In genomic region chr15:41283653-41284424, GRCh38 we compare ENCODE assay signal across 8 cellular contexts. TPM values are rescaled to one million over a fixed set of nuclear protein-coding genes. Genes with fewer than 3 reads are reported as not detected.
A peak's percentile ranks its signal among the peaks of the same experiment; 100 is the strongest.
DNase-seq lines count a peak whose midpoint lies in the region; ATAC-seq and TF ChIP-seq lines count a peak whose summit lies in the region.

No MANE protein-coding gene starts in this region.

- H3K36me3 Mint-ChIP-seq in WTC11 (peaks cover 54% of the 10 kb centered on the region), immature natural killer cell (peaks cover 13 to 31% (median 23%) of the 10 kb centered on the region in 3 donors)

- H3K4me3 ChIP-seq in smooth muscle cell, result peak overlapping the region; percentile 89

- 1% methylated on average over 57 of the region's 60 CpGs for WGBS in smooth muscle cell (ENCODE audit: low lambda C conversion rate)

- H3K27me3 Mint-ChIP-seq in WTC11 (ENCODE audit: low read depth) (no peaks in the 10 kb centered on the region), immature natural killer cell (ENCODE audit: low read depth in 3 of 3) (peaks cover 11 to 19% (median 18%) of the 10 kb centered on the region in 3 donors)

- H3K79me2 ChIP-seq in smooth muscle cell (ENCODE audit: low read depth), result peaks cover 47% of the 10 kb centered on the region

- H3K4me2 ChIP-seq in smooth muscle cell, result peak overlapping the region; percentile 98

- CTCF ChIA-PET in WTC11 (lab: Charles Lee), result no interaction called here

- peak overlapping the region; percentile 82 for H3K27ac ChIP-seq in caudate nucleus (ENCODE audit: low read depth, low read length)
- peak overlapping the region; percentile 88 for H3K27ac ChIP-seq in smooth muscle cell (ENCODE audit: low read depth)

- POLR2A ChIA-PET in WTC11 (lab: Charles Lee), result interaction anchor here (0.6 to 1.5 kb wide), 4 partner anchors 49 to 167 kb away, joined by 3 to 5 read pairs (median 4); partner anchors contain the start of genes CHP1, INO80, NUSAP1 and OIP5

- peaks cover 7% of the 10 kb centered on the region for H3K36me3 ChIP-seq in smooth muscle cell (ENCODE audit: low read depth)

- H3K4me1 ChIP-seq in smooth muscle cell (ENCODE audit: low read depth), result peaks cover 12% of the 10 kb centered on the region

- peak; percentile 94 for TF ChIP-seq POLR2A in GM18951 (IDR thresholded peaks at IDR 0.05; ENCODE audit: extremely low read depth, insufficient read depth, insufficient read length)

- ATAC-seq in HG03175 (IDR thresholded peaks at IDR 0.05; ENCODE audit: unreplicated experiment), result peak; percentile 97
- ATAC-seq in WTC11, result peak; percentile 99

- H4K20me1 ChIP-seq in smooth muscle cell (ENCODE audit: low read depth), result peaks cover 6% of the 10 kb centered on the region

- peaks cover 25% of the 10 kb centered on the region for H3K4me1 Mint-ChIP-seq in WTC11
- H3K4me1 Mint-ChIP-seq in immature natural killer cell, result peaks cover 43 to 57% of the 10 kb centered on the region in 2 donors

- no peaks in the 10 kb centered on the region for H3K27me3 ChIP-seq in smooth muscle cell (ENCODE audit: low read depth)

- peak overlapping the region; percentile 99 for H3K27ac Mint-ChIP-seq in WTC11
- H3K27ac Mint-ChIP-seq in immature natural killer cell, result peak overlapping the region; percentile 96 to 99 (median 98)

- H3K9me3 Mint-ChIP-seq in WTC11 (no peaks in the 10 kb centered on the region), immature natural killer cell (no peaks in the 10 kb centered on the region)

- H3F3A ChIP-seq in smooth muscle cell (ENCODE audit: low read depth), result peaks cover 5% of the 10 kb centered on the region

- H3K9ac ChIP-seq in smooth muscle cell (ENCODE audit: low read depth), result peak overlapping the region; percentile 83

- peak; percentile 99 for DNase-seq in AG08396 (ENCODE audit: low spot score)
- peak; percentile 95 for DNase-seq in NCI-H2227 treated with DMSO at 0.1 percent for 48 hours (lab: John Stamatoyannopoulos, UW)
- peak; percentile 98 for DNase-seq in WTC11 (ENCODE audit: low spot score)
- DNase-seq in caudate nucleus (lab: John Stamatoyannopoulos, UW), result peak; percentile 62 to 99 (median 93)
- peak; percentile 98 for DNase-seq in immature natural killer cell
- DNase-seq in smooth muscle cell (lab: John Stamatoyannopoulos, UW; ENCODE audit: unreplicated experiment), result peak; percentile 89

- TF ChIP-seq CTCF in WTC11 (IDR thresholded peaks at IDR 0.05) (no peak), smooth muscle cell (IDR thresholded peaks at IDR 0.05; ENCODE audit: borderline replicate concordance, insufficient read depth, poor library complexity, severe bottlenecking) (no peak)

- no peaks in the 10 kb centered on the region for H3K9me3 ChIP-seq in smooth muscle cell (replicated peaks; ENCODE audit: low read depth)

- H3K4me3 Mint-ChIP-seq in WTC11 (peak overlapping the region; percentile 97), immature natural killer cell (peak overlapping the region; percentile 92 to 99 (median 96))

- peak overlapping the region; percentile 74 for H2AFZ ChIP-seq in smooth muscle cell (ENCODE audit: low read depth)

- in situ Hi-C loops in GM18951 (cut with MboI; ENCODE audit: low sequenced_read_pairs, unreplicated experiment), result no loop called here

TF ChIP-seq in WTC11, 78 proteins besides CTCF, POLR2A, EP300 and RAD21 (continues in another document):
- TF ChIP-seq IRF2 (CRISPR knock-in tag; IDR thresholded peaks at IDR 0.05; ENCODE audit: borderline replicate concordance, low read depth) (no peak), E2F4 (CRISPR knock-in tag; IDR thresholded peaks at IDR 0.05; ENCODE audit: borderline replicate concordance, low read depth) (no peak), TEAD4 (CRISPR knock-in tag; IDR thresholded peaks at IDR 0.05) (peak; percentile 60; the same call in 1 of the 2 replicates), FOXP1 (CRISPR knock-in tag; IDR thresholded peaks at IDR 0.05; ENCODE audit: borderline replicate concordance) (peak; percentile 68; the same call in 1 of the 2 replicates), USF2 (CRISPR knock-in tag; IDR thresholded peaks at IDR 0.05) (peak; percentile 76), FOXP4 (CRISPR knock-in tag; IDR thresholded peaks at IDR 0.05) (0 out of 2 replicates have a peak, but pooled peaks have one; percentile 19), ZBTB43 (CRISPR knock-in tag; IDR thresholded peaks at IDR 0.05) (no peak), NFYB (CRISPR knock-in tag; conservative IDR thresholded peaks at IDR 0.05; ENCODE audit: low read depth) (peak; percentile 98), NR1H2 (CRISPR knock-in tag; IDR thresholded peaks at IDR 0.05) (no peak), ELF4 (CRISPR knock-in tag; IDR thresholded peaks at IDR 0.05; ENCODE audit: low read depth) (no peak), ZNF121 (CRISPR knock-in tag; IDR thresholded peaks at IDR 0.05) (no peak), NFATC4 (CRISPR knock-in tag; IDR thresholded peaks at IDR 0.05) (no peak), SOX15 (CRISPR knock-in tag; IDR thresholded peaks at IDR 0.05) (no peak), CBFB (CRISPR knock-in tag; IDR thresholded peaks at IDR 0.05; ENCODE audit: low read depth) (no peak), TEAD1 (CRISPR knock-in tag; IDR thresholded peaks at IDR 0.05) (peak; percentile 80), CREM (CRISPR knock-in tag; IDR thresholded peaks at IDR 0.05) (peak; percentile 84; the same call in 1 of the 2 replicates)

RNA-seq across cellular contexts. Expression of gene OIP5, which starts 48.6 kb away (rescaled TPM):
- total RNA-seq in WTC11 (2021) (28.9 to 33.7 TPM (median 30.4 TPM) in 3 replicates), smooth muscle cell (4.2 and 4.9 TPM in 2 replicates)
- polyA plus RNA-seq in immature natural killer cell (1 to 10 TPM in 1 of 3 donors, under 1 TPM in 2; 0.35 to 2.4 (median 0.44) TPM), smooth muscle cell (4.3 and 5.6 TPM in 2 replicates)

RNA-seq across cellular contexts. Expression of gene NUSAP1, which starts 48.8 kb away (rescaled TPM):
- total RNA-seq in WTC11 (2021), result 129 to 138 TPM (median 135 TPM) in 3 replicates
- polyA plus RNA-seq in immature natural killer cell, result 1 to 10 TPM; 2.6 to 6.5 (median 4.0) TPM
- 20.7 and 39.1 TPM in 2 replicates for total RNA-seq in smooth muscle cell
- 19.2 and 26.6 TPM in 2 replicates for polyA plus RNA-seq in smooth muscle cell

RNA-seq across cellular contexts. Expression of gene CHP1, which starts 52.8 kb away (rescaled TPM):
- total RNA-seq in WTC11 (2021) (76.5 to 91.7 TPM (median 91.2 TPM) in 3 replicates), smooth muscle cell (89.5 and 142 TPM in 2 replicates)
- polyA plus RNA-seq in immature natural killer cell (10 to 100 TPM; 14.7 to 29.6 (median 24.6) TPM), smooth muscle cell (22.1 and 28.0 TPM in 2 replicates)

RNA-seq across cellular contexts. Expression of gene EXD1, which starts 53.3 kb away (rescaled TPM):
- total RNA-seq in WTC11 (2021) (0.26 to 0.44 TPM (median 0.37 TPM) in 3 replicates), smooth muscle cell (0.04 TPM in 1 of 2 replicates, not detected in the other)
- polyA plus RNA-seq in immature natural killer cell (not detected), smooth muscle cell (0.22 TPM in 1 of 2 replicates, not detected in the other)

Comparison
In these comparisons a context has a peak if more than half of its experiments do, and no peak if none do; other contexts are left out.
1. Peak in every context shown above with its lines: DNase-seq, ATAC-seq, H3K4me3 ChIP-seq and H3K27ac ChIP-seq.